8 cellular contexts compared by ENCODE assay signal in the genomic region with DNA sequence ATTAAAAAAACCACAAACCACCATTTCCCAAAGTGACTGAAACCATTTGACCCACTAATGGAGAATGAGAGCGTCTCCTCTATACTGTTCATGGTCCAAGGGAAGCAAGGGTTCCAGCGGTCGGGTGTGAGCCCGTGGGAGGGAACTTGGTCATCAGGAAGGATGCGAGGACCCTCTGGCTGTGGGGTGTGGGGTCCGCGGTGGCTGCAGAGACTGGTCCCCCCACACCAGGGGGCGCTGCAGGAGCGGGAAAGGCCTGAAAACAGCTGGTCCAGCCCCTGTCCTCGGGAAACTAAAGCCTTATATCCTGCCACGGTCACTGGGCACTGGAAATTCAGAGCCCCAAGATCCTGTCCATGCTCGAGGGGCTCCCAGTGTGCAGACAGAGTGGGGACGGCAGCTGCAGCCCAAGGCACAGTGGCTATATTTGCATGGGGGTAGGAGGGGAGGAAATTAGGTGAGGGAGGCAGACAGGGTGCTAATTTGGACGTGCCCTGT. TPM values are rescaled to one million over a fixed set of nuclear protein-coding genes. Genes with fewer than 3 reads are reported as not detected.
DNase-seq lines count a peak whose midpoint lies in the region; ATAC-seq, FAIRE-seq and TF ChIP-seq lines count a peak whose summit lies in the region.

No MANE protein-coding gene starts in this region.

- H3K36me3 ChIP-seq in lower lobe of right lung, result no peaks in the 10 kb centered on the region

- TF ChIP-seq CTCF in activated CD8-positive, alpha-beta T cell treated with anti-CD3 and anti-CD28 coated beads for 36 hours (IDR thresholded peaks at IDR 0.05), result peak; percentile 100
- peak; percentile 93 for TF ChIP-seq CTCF in lower lobe of right lung (IDR thresholded peaks at IDR 0.05)

- H3K4me3 Mint-ChIP-seq in activated CD8-positive, alpha-beta T cell treated with anti-CD3 and anti-CD28 coated beads for 36 hours, result no peak overlapping the region
- no peak overlapping the region for H3K4me3 Mint-ChIP-seq in dendritic cell treated with granulocyte-macrophage colony-stimulating factor and Interleukin-4, amounts not matched to agents 40 ng/mL and 50 ng/mL, for 4 days

- peaks cover 19% of the 10 kb centered on the region for H3K4me1 ChIP-seq in lower lobe of right lung

- H3K27me3 Mint-ChIP-seq in activated CD8-positive, alpha-beta T cell treated with anti-CD3 and anti-CD28 coated beads for 36 hours, result no peaks in the 10 kb centered on the region
- H3K27me3 Mint-ChIP-seq in dendritic cell treated with granulocyte-macrophage colony-stimulating factor and Interleukin-4, amounts not matched to agents 40 ng/mL and 50 ng/mL, for 4 days, result peaks cover 3% of the 10 kb centered on the region

- H3K9me3 Mint-ChIP-seq in activated CD8-positive, alpha-beta T cell treated with anti-CD3 and anti-CD28 coated beads for 36 hours, result no peaks in the 10 kb centered on the region
- H3K9me3 Mint-ChIP-seq in dendritic cell treated with granulocyte-macrophage colony-stimulating factor and Interleukin-4, amounts not matched to agents 40 ng/mL and 50 ng/mL, for 4 days, result no peaks in the 10 kb centered on the region

- H3K4me1 Mint-ChIP-seq in activated CD8-positive, alpha-beta T cell treated with anti-CD3 and anti-CD28 coated beads for 36 hours (ENCODE audit: low read depth), result peaks cover 23% of the 10 kb centered on the region
- peaks cover 43% of the 10 kb centered on the region for H3K4me1 Mint-ChIP-seq in dendritic cell treated with granulocyte-macrophage colony-stimulating factor and Interleukin-4, amounts not matched to agents 40 ng/mL and 50 ng/mL, for 4 days (ENCODE audit: low read depth)

- no peak for FAIRE-seq in H54 (lab: Jason Lieb, UNC)

- CTCF ChIA-PET in activated CD8-positive, alpha-beta T cell treated with anti-CD3 and anti-CD28 coated beads for 36 hours (lab: Charles Lee), result interaction anchor here (0.7 to 8.0 kb wide), 31 partner anchors 13 to 350 kb away, joined by 3 to 205 read pairs (median 4); a partner anchor contains a TSS

- POLR2A ChIA-PET in activated CD8-positive, alpha-beta T cell treated with anti-CD3 and anti-CD28 coated beads for 36 hours (lab: Charles Lee), result interaction anchor here (1.0 kb wide), 1 partner anchor 47 kb away, joined by 3 read pairs; no protein-coding TSS in a partner anchor

- no peak overlapping the region for H3K27ac ChIP-seq in lower lobe of right lung

- peaks cover 14% of the 10 kb centered on the region for H3K36me3 Mint-ChIP-seq in activated CD8-positive, alpha-beta T cell treated with anti-CD3 and anti-CD28 coated beads for 36 hours (ENCODE audit: low read depth)
- peaks cover 22% of the 10 kb centered on the region for H3K36me3 Mint-ChIP-seq in dendritic cell treated with granulocyte-macrophage colony-stimulating factor and Interleukin-4, amounts not matched to agents 40 ng/mL and 50 ng/mL, for 4 days (ENCODE audit: low read depth)

- DNase-seq in AML-193 (lab: John Stamatoyannopoulos, UW) (peak; percentile 29 to 65), H54 (ENCODE audit: insufficient read length, low spot score) (peak; percentile 77), NCI-H748 (lab: John Stamatoyannopoulos, UW; ENCODE audit: unreplicated experiment) (peak; percentile 66), lower lobe of right lung (peak; percentile 85)
- DNase-seq in activated CD8-positive, alpha-beta T cell treated with anti-CD3 and anti-CD28 coated beads for 36 hours, result peak; percentile 86
- DNase-seq in stimulated activated CD8-positive, alpha-beta memory T cell treated with anti-CD3 and anti-CD28 coated beads, Interleukin-12 subunit alpha, Interleukin-12 subunit beta, amount 100 ng/mL, for 1 hour (ENCODE audit: low read depth), result peak; percentile 75

- no peak for TF ChIP-seq POLR2A in H54 (IDR thresholded peaks at IDR 0.05; ENCODE audit: low read depth, low read length)

- no peaks in the 10 kb centered on the region for H3K27me3 ChIP-seq in lower lobe of right lung (ENCODE audit: low read depth)

- peak overlapping the region; percentile 57 for H3K27ac Mint-ChIP-seq in activated CD8-positive, alpha-beta T cell treated with anti-CD3 and anti-CD28 coated beads for 36 hours
- peak overlapping the region; percentile 18 for H3K27ac Mint-ChIP-seq in dendritic cell treated with granulocyte-macrophage colony-stimulating factor and Interleukin-4, amounts not matched to agents 40 ng/mL and 50 ng/mL, for 4 days

- H3K4me3 ChIP-seq in lower lobe of right lung, result no peak overlapping the region

- intact Hi-C loops in activated CD8-positive, alpha-beta T cell treated with anti-CD3 and anti-CD28 coated beads for 36 hours (cut with micrococcal nuclease), result loop anchor here (1.0 to 5.0 kb wide), 2 partner anchors 154 to 352 kb away; no protein-coding TSS in a partner anchor
- intact Hi-C loops in dendritic cell treated with granulocyte-macrophage colony-stimulating factor and Interleukin-4, amounts not matched to agents 40 ng/mL and 50 ng/mL, for 4 days (cut with micrococcal nuclease), result loop anchor here (1.0 kb wide), 2 partner anchors 155 to 350 kb away; no protein-coding TSS in a partner anchor
- intact Hi-C loops in lower lobe of right lung (cut with DNase I), result no loop called here

- no peaks in the 10 kb centered on the region for H3K9me3 ChIP-seq in lower lobe of right lung

- peak; percentile 57 for ATAC-seq in activated CD8-positive, alpha-beta T cell treated with anti-CD3 and anti-CD28 coated beads for 36 hours
- ATAC-seq in lower lobe of right lung (peak; percentile 74 to 77), HG03108 (IDR thresholded peaks at IDR 0.05; ENCODE audit: unreplicated experiment) (no peak)

RNA-seq across cellular contexts. Expression of a gene that starts 4.3 kb away (rescaled TPM):
- total RNA-seq in activated CD8-positive, alpha-beta T cell treated with anti-CD3 and anti-CD28 coated beads for 36 hours, result 10 to 100 TPM; 19.1 to 21.8 TPM
- 9.0 TPM for total RNA-seq in lower lobe of right lung

RNA-seq across cellular contexts. Expression of a gene that starts 10.6 kb away (rescaled TPM):
- 10 to 100 TPM; 36.7 to 39.2 TPM for total RNA-seq in activated CD8-positive, alpha-beta T cell treated with anti-CD3 and anti-CD28 coated beads for 36 hours
- 48.8 TPM for total RNA-seq in lower lobe of right lung

RNA-seq across cellular contexts. Expression of a gene that starts 26.6 kb away (rescaled TPM):
- 1 to 10 TPM; 3.4 to 4.3 TPM for total RNA-seq in activated CD8-positive, alpha-beta T cell treated with anti-CD3 and anti-CD28 coated beads for 36 hours
- total RNA-seq in lower lobe of right lung, result 16.1 TPM
